In the genomic region with DNA sequence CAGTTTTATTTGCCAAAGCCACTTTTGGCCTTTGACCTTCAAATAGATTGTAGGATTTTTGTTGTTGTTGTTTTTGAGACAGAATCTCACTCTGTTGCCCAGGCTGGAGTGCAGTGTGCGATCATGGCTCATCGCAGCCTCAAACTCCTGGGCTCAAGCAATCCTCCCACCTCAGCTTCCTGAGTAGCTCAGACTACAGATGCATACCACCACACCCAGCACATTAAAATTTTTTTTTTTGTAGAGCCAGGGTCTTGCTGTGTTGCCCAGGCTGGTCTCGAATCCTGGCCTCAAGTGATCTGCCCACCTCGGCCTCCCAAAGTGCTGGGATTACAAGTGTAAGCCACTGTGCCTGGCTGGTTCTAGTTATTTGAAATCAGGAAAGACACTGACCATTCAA, we compare ENCODE assay signal across 7 cellular contexts. TPM values are rescaled to one million over a fixed set of nuclear protein-coding genes. Genes with fewer than 3 reads are reported as not detected.
"Had no signal": no experiment of that assay in that cellular context is flagged by ENCODE, and none has a peak within 500 bp of the region (broad histone marks: within the 10 kb centered on the region; RNA-seq: fewer than 3 reads in every experiment).

No MANE protein-coding gene starts in this region.

RNA-seq across cellular contexts. Expression of a gene that starts 3.0 kb away (rescaled TPM):
- polyA plus RNA-seq: IgD-negative memory B cell had no signal

RNA-seq across cellular contexts. Expression of a gene that starts 34.6 kb away (rescaled TPM):
- total RNA-seq: HFFc6, HT1080 had no signal
- polyA plus RNA-seq: IgD-negative memory B cell had no signal

RNA-seq across cellular contexts. Expression of a gene that starts 59.2 kb away (rescaled TPM):
- total RNA-seq: GM23338, H1, H9, HepG2, HFFc6, HT1080 had no signal
- polyA plus RNA-seq: GM23338, H1, HepG2 had no signal
